In the genomic region with DNA sequence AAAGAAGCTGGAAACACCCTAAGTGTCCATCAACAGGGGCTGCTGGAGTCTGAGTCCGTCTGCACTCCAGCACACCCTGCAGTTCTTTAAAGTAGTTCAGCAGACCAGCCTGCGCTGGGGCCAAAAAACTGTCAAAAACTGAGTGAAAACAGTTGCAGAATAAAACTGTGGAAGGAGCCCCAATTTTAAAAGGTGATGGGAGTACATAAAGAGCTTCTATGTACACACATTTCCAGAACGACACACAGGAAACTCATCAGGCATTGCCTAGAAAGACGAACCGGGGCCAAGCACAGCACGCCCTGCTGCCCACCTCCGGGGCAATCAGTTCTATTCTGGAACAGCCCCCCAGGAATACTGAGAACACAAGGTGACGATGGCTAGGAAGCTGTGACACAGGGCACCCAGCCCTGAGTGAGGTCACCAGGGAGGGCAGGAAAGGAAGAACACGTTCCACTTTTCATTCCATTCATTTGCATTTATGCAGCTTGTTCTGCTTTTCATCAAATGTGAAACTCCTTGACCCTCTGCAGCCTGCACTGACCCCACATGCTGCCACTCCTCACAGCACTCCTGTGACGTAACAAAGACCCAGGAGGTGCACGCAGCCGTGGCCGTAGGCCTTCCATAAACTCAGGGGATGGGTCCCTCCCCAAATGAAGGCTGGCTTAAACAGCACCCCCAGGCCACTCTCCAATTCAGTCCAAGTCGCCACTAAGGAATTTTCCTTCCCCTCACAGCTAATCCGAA, we compare ENCODE assay signal across 10 cellular contexts. TPM values are rescaled to one million over a fixed set of nuclear protein-coding genes. Genes with fewer than 3 reads are reported as not detected.
DNase-seq lines count a peak whose midpoint lies in the region; ATAC-seq and TF ChIP-seq lines count a peak whose summit lies in the region.
"Had no signal": no experiment of that assay in that cellular context is flagged by ENCODE, and none has a peak within 500 bp of the region (broad histone marks: within the 10 kb centered on the region; RNA-seq: fewer than 3 reads in every experiment).

No MANE protein-coding gene starts in this region.

- 0 out of 4 replicates have a peak, but pooled peaks of 1 of the 2 experiments have one; percentile 10 for TF ChIP-seq EP300 in SK-N-SH (IDR thresholded peaks at IDR 0.05; ENCODE audit: borderline replicate concordance in 1 of 2, low read depth in 1 of 2, low read length in 1 of 2)

- H3K9me3 ChIP-seq in SK-N-SH (no peaks in the 10 kb centered on the region), spleen (no peaks in the 10 kb centered on the region), testis (no peaks in the 10 kb centered on the region), thyroid gland (no peaks in the 10 kb centered on the region)
- H3K9me3 ChIP-seq: breast epithelium, transverse colon had no signal

- no peak overlapping the region; the same call in 1 of the 2 replicates for H3K4me2 ChIP-seq in SK-N-SH

- TF ChIP-seq RAD21 in SK-N-SH (IDR thresholded peaks at IDR 0.05; ENCODE audit: low read length) = peak; percentile 55

- H3K27ac ChIP-seq in SK-N-SH (ENCODE audit: low read depth in 2 of 2, low read length in 1 of 2) (peak overlapping the region in 1 of 2 experiments; percentile 80; a peak in 2 of 4 replicates), spleen (no peak overlapping the region), testis (no peak overlapping the region), thyroid gland (no peak overlapping the region)
- H3K27ac ChIP-seq: breast epithelium had no signal

- TF ChIP-seq CTCF in SK-N-SH (IDR thresholded peaks at IDR 0.05) (no peak; the same call in 1 of the 2 replicates), spleen (IDR thresholded peaks at IDR 0.05 in 8 of 11, conservative IDR thresholded peaks at IDR 0.05 in 3 of 11) (no peak), testis (IDR thresholded peaks at IDR 0.05) (no peak), thyroid gland (IDR thresholded peaks at IDR 0.05) (no peak)

- DNase-seq in SK-N-SH (peak; percentile 58), islet precursor cell (peak; percentile 76), spleen (peak; percentile 52), D341Med (ENCODE audit: low spot score) (no peak), testis (no peak), thyroid gland (no peak)
- DNase-seq: NCI-H2107, transverse colon had no signal

- no peak overlapping the region for H3K4me3 ChIP-seq in SK-N-SH (ENCODE audit: low read depth in 2 of 2, low read length in 1 of 2)
- no peak overlapping the region for H3K4me3 ChIP-seq in spleen
- H3K4me3 ChIP-seq in testis = no peak overlapping the region
- no peak overlapping the region for H3K4me3 ChIP-seq in thyroid gland (replicated peaks in 1 of 3)
- H3K4me3 ChIP-seq: breast epithelium, transverse colon had no signal

- CTCF ChIA-PET in SK-N-SH (lab: Yijun Ruan, JAX) = interaction anchor here (0.7 to 3.8 kb wide), 20 partner anchors 8 to 629 kb away, joined by 3 to 24 read pairs (median 4); no protein-coding TSS in a partner anchor

- H3K27me3 ChIP-seq in SK-N-SH (ENCODE audit: insufficient read depth) (no peaks in the 10 kb centered on the region), spleen (replicated peaks in 1 of 7) (no peaks in the 10 kb centered on the region), testis (no peaks in the 10 kb centered on the region), thyroid gland (no peaks in the 10 kb centered on the region)
- H3K27me3 ChIP-seq: breast epithelium, transverse colon had no signal

- 71% methylated on average over 15 of the region's 15 CpGs for WGBS in SK-N-SH (ENCODE audit: low lambda C conversion rate)
- WGBS in spleen, 5 donors = 58 to 73% (median 67%) methylated on average over 15 of the region's 15 CpGs
- WGBS in testis, 2 donors = 50 to 75% methylated on average over 15 of the region's 15 CpGs
- WGBS in thyroid gland, 2 donors = 82% methylated on average over 15 of the region's 15 CpGs

- no peak overlapping the region for H3K9ac ChIP-seq in SK-N-SH

- H3K4me1 ChIP-seq in SK-N-SH (ENCODE audit: control insufficient read depth in 1 of 2, insufficient read depth in 2 of 2, low read depth in 1 of 2, low read length in 1 of 2) (peaks cover 4 to 35% of the 10 kb centered on the region in 2 experiments; a peak in 2 of 4 replicates), spleen (peaks cover 0 to 21% (median 15%) of the 10 kb centered on the region in 6 donors), testis (peaks cover 5% of the 10 kb centered on the region), thyroid gland (no peaks in the 10 kb centered on the region)
- H3K4me1 ChIP-seq: breast epithelium had no signal

- H2AFZ ChIP-seq in SK-N-SH (ENCODE audit: low read depth) = no peak overlapping the region

- peak; percentile 58 for ATAC-seq in GM18867 (IDR thresholded peaks at IDR 0.05; ENCODE audit: unreplicated experiment)

- TF ChIP-seq POLR2A in spleen (IDR thresholded peaks at IDR 0.05) (no peak), testis (IDR thresholded peaks at IDR 0.05) (no peak), thyroid gland (IDR thresholded peaks at IDR 0.05) (no peak)

- no peaks in the 10 kb centered on the region for H3K9me2 ChIP-seq in SK-N-SH

- no peaks in the 10 kb centered on the region for H4K20me1 ChIP-seq in SK-N-SH (ENCODE audit: insufficient read depth)

- intact Hi-C loops in spleen (cut with DNase I; ENCODE audit: low total_unique reads) = loop anchor here (10.0 kb wide), 1 partner anchor 629 kb away; a partner anchor contains a TSS
- intact Hi-C loops in testis (cut with DNase I; ENCODE audit: low total_unique reads) = no loop called here
- intact Hi-C loops in thyroid gland (cut with DNase I) = no loop called here

- no peaks in the 10 kb centered on the region for H3K79me2 ChIP-seq in SK-N-SH (ENCODE audit: insufficient read depth)

- H3K36me3 ChIP-seq in SK-N-SH (replicated peaks in 1 of 2; ENCODE audit: control insufficient read depth in 1 of 2, insufficient read depth in 2 of 2, low read length in 1 of 2) = peaks cover 13 to 38% of the 10 kb centered on the region in 2 experiments
- peaks cover 0 to 77% (median 35%) of the 10 kb centered on the region in 6 donors for H3K36me3 ChIP-seq in spleen
- no peaks in the 10 kb centered on the region for H3K36me3 ChIP-seq in testis (ENCODE audit: low read depth, missing control alignments)
- H3K36me3 ChIP-seq in thyroid gland = peaks cover 0 to 2% of the 10 kb centered on the region in 2 donors
- H3K36me3 ChIP-seq: breast epithelium, transverse colon had no signal

- no peaks in the 10 kb centered on the region for H3F3A ChIP-seq in SK-N-SH (replicated peaks; ENCODE audit: insufficient read depth)

- POLR2A ChIA-PET in SK-N-SH (lab: Yijun Ruan, JAX) = interaction anchor here (1.0 kb wide), 1 partner anchor 18 kb away, joined by 3 read pairs; no protein-coding TSS in a partner anchor

TF ChIP-seq in SK-N-SH, 30 proteins besides CTCF, POLR2A, EP300 and RAD21 (continues in another document):
- TF ChIP-seq EZH2phosphoT487 (IDR thresholded peaks at IDR 0.05; ENCODE audit: borderline replicate concordance, low read depth) (no peak), MXI1 (IDR thresholded peaks at IDR 0.05; ENCODE audit: low read depth, low read length) (no peak), NRF1 (IDR thresholded peaks at IDR 0.05; ENCODE audit: low read depth, low read length) (no peak), RFX5 (IDR thresholded peaks at IDR 0.05; ENCODE audit: low read length) (no peak), POLR2AphosphoS5 (IDR thresholded peaks at IDR 0.05; ENCODE audit: low read depth, low read length) (no peak), GATA2 (CRISPR knock-in tag; IDR thresholded peaks at IDR 0.05) (no peak), TAF1 (IDR thresholded peaks at IDR 0.05; ENCODE audit: borderline replicate concordance, low read depth, low read length) (no peak), FOXM1 (IDR thresholded peaks at IDR 0.05; ENCODE audit: low read depth) (no peak)
- TF ChIP-seq, protein P1, sequence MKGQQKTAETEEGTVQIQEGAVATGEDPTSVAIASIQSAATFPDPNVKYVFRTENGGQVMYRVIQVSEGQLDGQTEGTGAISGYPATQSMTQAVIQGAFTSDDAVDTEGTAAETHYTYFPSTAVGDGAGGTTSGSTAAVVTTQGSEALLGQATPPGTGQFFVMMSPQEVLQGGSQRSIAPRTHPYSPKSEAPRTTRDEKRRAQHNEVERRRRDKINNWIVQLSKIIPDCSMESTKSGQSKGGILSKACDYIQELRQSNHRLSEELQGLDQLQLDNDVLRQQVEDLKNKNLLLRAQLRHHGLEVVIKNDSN (IDR thresholded peaks at IDR 0.05; ENCODE audit: borderline replicate concordance, low read depth) = no peak

RNA-seq across cellular contexts. Expression of a gene that starts 29.0 kb away (rescaled TPM):
- 28.7 and 46.2 TPM in 2 replicates for polyA plus RNA-seq in SK-N-SH (2012; rRNA removed)
- polyA plus RNA-seq in SK-N-SH (2012; cell fraction: cytosol; rRNA removed) = 20.4 and 23.6 TPM in 2 replicates
- 29.9 and 64.7 TPM in 2 replicates for polyA plus RNA-seq in SK-N-SH (2012; cell fraction: nucleus; rRNA removed)
- total RNA-seq in spleen = 100 to 1,000 TPM in 1 of 7 donors, 10 to 100 TPM in 6; 47.3 to 104 (median 62.0) TPM
- 100 to 1,000 TPM in 1 of 3 donors, 10 to 100 TPM in 2; 48.8 to 118 (median 75.0) TPM for polyA plus RNA-seq in spleen
- 100 to 1,000 TPM in 1 of 2 donors, 10 to 100 TPM in 1; 94.6 to 149 TPM for total RNA-seq in testis
- polyA plus RNA-seq in testis (ENCODE audit: insufficient read depth, low read depth, low replicate concordance) = 63.1 TPM
- total RNA-seq in thyroid gland = 10 to 100 TPM; 27.4 to 38.6 (median 33.9) TPM

RNA-seq across cellular contexts. Expression of a gene that starts 38.3 kb away (rescaled TPM):
- polyA plus RNA-seq in SK-N-SH (2012; rRNA removed) (30.7 and 34.8 TPM in 2 replicates), spleen (10 to 100 TPM; 24.1 to 35.8 (median 27.2) TPM), testis (ENCODE audit: insufficient read depth, low read depth, low replicate concordance) (31.2 TPM)
- 36.0 and 37.6 TPM in 2 replicates for polyA plus RNA-seq in SK-N-SH (2012; cell fraction: cytosol; rRNA removed)
- polyA plus RNA-seq in SK-N-SH (2012; cell fraction: nucleus; rRNA removed) = 13.9 and 18.7 TPM in 2 replicates
- total RNA-seq in spleen (10 to 100 TPM; 19.0 to 24.7 (median 23.3) TPM), testis (10 to 100 TPM; 18.1 to 20.5 TPM), thyroid gland (10 to 100 TPM; 14.7 to 23.8 (median 18.2) TPM)

RNA-seq across cellular contexts. Expression of a gene that starts 38.3 kb away (rescaled TPM):
- 79.5 and 98.1 TPM in 2 replicates for polyA plus RNA-seq in SK-N-SH (2012; rRNA removed)
- polyA plus RNA-seq in SK-N-SH (2012; cell fraction: cytosol; rRNA removed) = 69.1 and 83.0 TPM in 2 replicates
- polyA plus RNA-seq in SK-N-SH (2012; cell fraction: nucleus; rRNA removed) = 53.9 and 64.3 TPM in 2 replicates
- 10 to 100 TPM; 13.7 to 29.4 (median 20.4) TPM for total RNA-seq in spleen
- 10 to 100 TPM; 38.2 to 69.3 (median 42.4) TPM for polyA plus RNA-seq in spleen
- 10 to 100 TPM; 27.5 to 39.4 TPM for total RNA-seq in testis
- 68.0 TPM for polyA plus RNA-seq in testis (ENCODE audit: insufficient read depth, low read depth, low replicate concordance)
- 10 to 100 TPM in 1 of 4 donors, 1 to 10 TPM in 3; 7.0 to 11.9 (median 9.8) TPM for total RNA-seq in thyroid gland

Comparison
In these comparisons a context has a peak if more than half of its experiments do, and no peak if none do; other contexts are left out.
1. DNase-seq: peak in SK-N-SH (single experiment), islet precursor cell (single experiment) and spleen (single experiment); none in D341Med (single experiment), testis (single experiment) and thyroid gland (0 of 2).